ENCODE assay signal across 13 cellular contexts in genomic region chr16:56388209-56388608, GRCh38.
"Had no signal": no experiment of that assay in that cellular context is flagged by ENCODE, and none has a peak within 500 bp of the region (broad histone marks: within the 10 kb centered on the region; RNA-seq: fewer than 3 reads in every experiment).

No MANE protein-coding gene starts in this region.

- H3K9me3 ChIP-seq: colonic mucosa, esophagus muscularis mucosa, gastrocnemius medialis, heart left ventricle, ovary had no signal

- H3K4me1 Mint-ChIP-seq: activated CD4-positive, alpha-beta T cell treated with anti-CD3 and anti-CD28 coated beads, Interleukin-2, amount 10 ng/mL, durations not matched to agents 7 days and 5 days; activated naive CD8-positive, alpha-beta T cell treated with anti-CD3 and anti-CD28 coated beads for 36 hours; neural progenitor cell had no signal

- H3K27ac Mint-ChIP-seq: activated CD4-positive, alpha-beta T cell treated with anti-CD3 and anti-CD28 coated beads, Interleukin-2, amount 10 ng/mL, durations not matched to agents 7 days and 5 days; activated naive CD8-positive, alpha-beta T cell treated with anti-CD3 and anti-CD28 coated beads for 36 hours; neural progenitor cell had no signal

- ATAC-seq: gastrocnemius medialis, heart left ventricle, sciatic nerve had no signal

- H3K4me1 ChIP-seq: colonic mucosa, esophagus muscularis mucosa, neural progenitor cell had no signal

- DNase-seq: activated CD4-positive, alpha-beta T cell treated with anti-CD3 and anti-CD28 coated beads, Interleukin-2, amount 10 ng/mL, durations not matched to agents 7 days and 5 days; activated gamma-delta T cell treated with Interleukin-2 at 50 U/mL for 16 hours; activated naive CD8-positive, alpha-beta T cell treated with anti-CD3 and anti-CD28 coated beads for 36 hours; anterior cingulate cortex; colonic mucosa; gastrocnemius medialis; heart left ventricle; naive B cell; ovary; stimulated activated CD4-positive, alpha-beta T cell treated with anti-CD3 and anti-CD28 coated beads, Interleukin-1b, Interleukin-23, amount 100 ng/mL, for 48 hours had no signal

- H3K36me3 ChIP-seq: colonic mucosa, ovary had no signal

- H3K27me3 ChIP-seq: colonic mucosa, esophagus muscularis mucosa, gastrocnemius medialis, heart left ventricle, neural progenitor cell, ovary had no signal

- H3K4me3 Mint-ChIP-seq: activated CD4-positive, alpha-beta T cell treated with anti-CD3 and anti-CD28 coated beads, Interleukin-2, amount 10 ng/mL, durations not matched to agents 7 days and 5 days; activated naive CD8-positive, alpha-beta T cell treated with anti-CD3 and anti-CD28 coated beads for 36 hours; naive B cell; neural progenitor cell had no signal

- H3K27ac ChIP-seq: colonic mucosa, esophagus muscularis mucosa, gastrocnemius medialis, heart left ventricle, neural progenitor cell, ovary had no signal

- H3K27me3 Mint-ChIP-seq: activated CD4-positive, alpha-beta T cell treated with anti-CD3 and anti-CD28 coated beads, Interleukin-2, amount 10 ng/mL, durations not matched to agents 7 days and 5 days; activated naive CD8-positive, alpha-beta T cell treated with anti-CD3 and anti-CD28 coated beads for 36 hours; naive B cell had no signal

- H3K4me3 ChIP-seq: colonic mucosa, esophagus muscularis mucosa, gastrocnemius medialis, heart left ventricle, neural progenitor cell, ovary had no signal
